12 cellular contexts compared by ENCODE assay signal in genomic region chr10:43399911-43400310, GRCh38. TPM values are rescaled to one million over a fixed set of nuclear protein-coding genes. Genes with fewer than 3 reads are reported as not detected.
DNase-seq lines count a peak whose midpoint lies in the region; ATAC-seq, FAIRE-seq and TF ChIP-seq lines count a peak whose summit lies in the region.
"Had no signal": no experiment of that assay in that cellular context is flagged by ENCODE, and none has a peak within 500 bp of the region (broad histone marks: within the 10 kb centered on the region; RNA-seq: fewer than 3 reads in every experiment).

No MANE protein-coding gene starts in this region.

- no peak overlapping the region for H2AFZ ChIP-seq in smooth muscle cell (ENCODE audit: low read depth)

- peak overlapping the region; percentile 95 for H3K27ac ChIP-seq in Panc1 (ENCODE audit: low read length)
- H3K27ac ChIP-seq in effector memory CD4-positive, alpha-beta T cell (ENCODE audit: insufficient read depth, low read length, poor library complexity, severe bottlenecking) = peak overlapping the region; percentile 95
- peak overlapping the region; percentile 88 for H3K27ac ChIP-seq in smooth muscle cell (ENCODE audit: low read depth)

- POLR2A ChIA-PET in Panc1 (lab: Charles Lee) = interaction anchor here (0.6 to 1.0 kb wide), 2 partner anchors 19 to 38 kb away, joined by 3 to 4 read pairs; no protein-coding TSS in a partner anchor

- intact Hi-C loops in Panc1 (cut with micrococcal nuclease; ENCODE audit: unreplicated experiment) = no loop called here

- peaks cover 97% of the 10 kb centered on the region for H3K79me2 ChIP-seq in smooth muscle cell (ENCODE audit: low read depth)

- H3K9me3 ChIP-seq in Panc1 (ENCODE audit: control insufficient read depth, insufficient read depth, low read depth, low read length) = no peaks in the 10 kb centered on the region
- no peaks in the 10 kb centered on the region for H3K9me3 ChIP-seq in effector memory CD4-positive, alpha-beta T cell (ENCODE audit: control insufficient read depth, low read length)
- H3K9me3 ChIP-seq in smooth muscle cell (replicated peaks; ENCODE audit: low read depth) = no peaks in the 10 kb centered on the region

- CTCF ChIA-PET in Panc1 (lab: Charles Lee) = no interaction called here

- BruUV-seq in Panc1 (replicated peaks; lab: Mats Ljungman, UMichigan) = no TSS peak

- H3K4me3 ChIP-seq in Panc1 (ENCODE audit: low read depth in 2 of 2, low read length in 2 of 2) (no peak overlapping the region), smooth muscle cell (no peak overlapping the region)
- no peak overlapping the region for H3K4me3 ChIP-seq in effector memory CD4-positive, alpha-beta T cell (ENCODE audit: insufficient read depth, low read depth, low read length, poor library complexity, severe bottlenecking)

- no peaks in the 10 kb centered on the region for H3K27me3 ChIP-seq in Panc1 (ENCODE audit: control insufficient read depth, insufficient read depth, low read length)
- no peaks in the 10 kb centered on the region for H3K27me3 ChIP-seq in effector memory CD4-positive, alpha-beta T cell (replicated peaks; ENCODE audit: control insufficient read depth, insufficient read depth, low read length, poor library complexity, severe bottlenecking)
- no peaks in the 10 kb centered on the region for H3K27me3 ChIP-seq in smooth muscle cell (ENCODE audit: low read depth)

- DNase-seq in activated CD4-positive, CD25-positive, alpha-beta regulatory T cell treated with anti-CD3 and anti-CD28 coated beads, Interleukin-2, amount 50 U/mL, for 72 hours = peak; percentile 15
- DNase-seq in Panc1 (ENCODE audit: low read depth, low spot score) (no peak), smooth muscle cell (lab: John Stamatoyannopoulos, UW; ENCODE audit: unreplicated experiment) (no peak), GM12892 (ENCODE audit: insufficient read length) (no peak), GF-D8 (lab: John Stamatoyannopoulos, UW) (no peak), GM03348 (ENCODE audit: low spot score) (no peak)
- no peak for DNase-seq in effector memory CD4-positive, alpha-beta T cell
- DNase-seq: activated CD4-positive, alpha-beta T cell treated with anti-CD3 and anti-CD28 coated beads for 4 hours; NCI-H1436 treated with DMSO at 0.1 percent for 48 hours; NK-92 treated with Interleukin-12 subunit alpha and Interleukin-12 subunit beta, amount 100 ng/mL, for 24 hours had no signal

- H3K4me1 ChIP-seq in Panc1 (ENCODE audit: control insufficient read depth, insufficient read depth, low read length) (peaks cover 65% of the 10 kb centered on the region), smooth muscle cell (ENCODE audit: low read depth) (peaks cover 29% of the 10 kb centered on the region)
- peaks cover 54% of the 10 kb centered on the region for H3K4me1 ChIP-seq in effector memory CD4-positive, alpha-beta T cell (ENCODE audit: control insufficient read depth, insufficient read depth, low read length, poor library complexity, severe bottlenecking)

- TF ChIP-seq CTCF in Panc1 (IDR thresholded peaks at IDR 0.05) (no peak), smooth muscle cell (IDR thresholded peaks at IDR 0.05; ENCODE audit: borderline replicate concordance, insufficient read depth, poor library complexity, severe bottlenecking) (no peak)

- no peak overlapping the region for H3K4me2 ChIP-seq in smooth muscle cell

- ATAC-seq in activated CD4-positive, CD25-positive, alpha-beta regulatory T cell treated with anti-CD3 and anti-CD28 coated beads, Interleukin-2, amount 50 U/mL, for 24 hours = no peak
- ATAC-seq in Panc1 = no peak

- TF ChIP-seq POLR2A in GM12892 (IDR thresholded peaks at IDR 0.05; ENCODE audit: low read depth, low read length) = no peak

- H3K36me3 ChIP-seq in Panc1 (ENCODE audit: control insufficient read depth, insufficient read depth, low read length) = peaks cover 5% of the 10 kb centered on the region; the same call in 1 of the 2 replicates
- H3K36me3 ChIP-seq in effector memory CD4-positive, alpha-beta T cell (ENCODE audit: control insufficient read depth, insufficient read depth, low read length) = peaks cover 4% of the 10 kb centered on the region
- H3K36me3 ChIP-seq in smooth muscle cell (ENCODE audit: low read depth) = no peaks in the 10 kb centered on the region

- peaks cover 100% of the 10 kb centered on the region for H4K20me1 ChIP-seq in smooth muscle cell (ENCODE audit: low read depth)

- in situ Hi-C loops in Panc1 (cut with HindIII; ENCODE audit: low pct_unique_long_range_greater_than_20kb, low sequenced_read_pairs) = no loop called here

- peaks cover 22% of the 10 kb centered on the region for H3F3A ChIP-seq in smooth muscle cell (ENCODE audit: low read depth)

- H3K9ac ChIP-seq in smooth muscle cell (ENCODE audit: low read depth) = no peak overlapping the region

- no peak for FAIRE-seq in GM12892 (lab: Jason Lieb, UNC)

- 86% methylated on average over 3 of the region's 3 CpGs for WGBS in smooth muscle cell (ENCODE audit: low lambda C conversion rate)

RNA-seq across cellular contexts. Expression of gene HNRNPF, which starts 9.1 kb away (rescaled TPM):
- total RNA-seq in Panc1 (2021; ENCODE audit: unreplicated experiment) = 466 TPM
- 374 TPM for polyA plus RNA-seq in Panc1 (2012; ENCODE audit: insufficient read length)
- 112 and 119 TPM in 2 replicates for total RNA-seq in smooth muscle cell
- 71.9 and 83.9 TPM in 2 replicates for polyA plus RNA-seq in smooth muscle cell
- 192 TPM for polyA plus RNA-seq in GM12892 (2012; ENCODE audit: missing spikeins)

RNA-seq across cellular contexts. Expression of gene FXYD4, which starts 28.5 kb away (rescaled TPM):
- total RNA-seq in Panc1 (2021; ENCODE audit: unreplicated experiment) (not detected), smooth muscle cell (not detected in 2 replicates)
- not detected for polyA plus RNA-seq in Panc1 (2012; ENCODE audit: insufficient read length)
- polyA plus RNA-seq in smooth muscle cell = not detected in 2 replicates
- not detected for polyA plus RNA-seq in GM12892 (2012; ENCODE audit: missing spikeins)
- polyA plus RNA-seq: AG04450 had no signal

RNA-seq across cellular contexts. Expression of gene ZNF487, which starts 37.0 kb away (rescaled TPM):
- total RNA-seq in Panc1 (2021; ENCODE audit: unreplicated experiment) (7.6 TPM), smooth muscle cell (6.4 and 9.6 TPM in 2 replicates)
- polyA plus RNA-seq in Panc1 (2012; ENCODE audit: insufficient read length) = 6.6 TPM
- 4.6 and 5.1 TPM in 2 replicates for polyA plus RNA-seq in smooth muscle cell
- 0.70 TPM for polyA plus RNA-seq in GM12892 (2012; ENCODE audit: missing spikeins)
